ENCODE assay signal across 8 cellular contexts in genomic region chr12:22544038-22544979, GRCh38. TPM values are rescaled to one million over a fixed set of nuclear protein-coding genes. Genes with fewer than 3 reads are reported as not detected.
DNase-seq lines count a peak whose midpoint lies in the region; ATAC-seq, FAIRE-seq and TF ChIP-seq lines count a peak whose summit lies in the region.

TSS of gene C2CD5 (minus strand) at chr12:22544542. CDS start at chr12:22544150, 392 bp downstream.

- TF ChIP-seq CTCF in Calu3 (IDR thresholded peaks at IDR 0.05; ENCODE audit: unreplicated experiment) (peak; percentile 15), mesothelial cell of epicardium (IDR thresholded peaks at IDR 0.05; ENCODE audit: unreplicated experiment) (peak; percentile 20)

- H3K36me3 Mint-ChIP-seq in Calu3 (ENCODE audit: insufficient read depth, unreplicated experiment), result peaks cover 24% of the 10 kb centered on the region
- H3K36me3 Mint-ChIP-seq in mesothelial cell of epicardium, result peaks cover 4% of the 10 kb centered on the region

- BruUV-seq in Calu3 (replicated peaks; lab: Mats Ljungman, UMichigan), result TSS peak; percentile 79

- peaks cover 33% of the 10 kb centered on the region for H3K4me1 Mint-ChIP-seq in Calu3 (ENCODE audit: low read depth, unreplicated experiment)
- peaks cover 19% of the 10 kb centered on the region for H3K4me1 Mint-ChIP-seq in mesothelial cell of epicardium

- CTCF ChIA-PET in Calu3 (lab: Charles Lee), result interaction anchor here (0.7 to 1.7 kb wide), 5 partner anchors 15 to 86 kb away, joined by 3 to 8 read pairs (median 6); partner anchors contain the start of gene ETNK1

- DNase-seq in Calu3, result peak; percentile 96
- DNase-seq in HTR-8/SVneo (ENCODE audit: insufficient read length, low spot score), result peak; percentile 99
- peak; percentile 96 for DNase-seq in NOMO-1 treated with DMSO at 0.1 percent for 48 hours (lab: John Stamatoyannopoulos, UW; ENCODE audit: unreplicated experiment)
- peak; percentile 93 for DNase-seq in activated CD8-positive, alpha-beta memory T cell treated with anti-CD3 and anti-CD28 coated beads, Interleukin-2, amount 50 U/mL, for 24 hours (ENCODE audit: extremely low read depth)
- peak; percentile 88 to 96 for DNase-seq in mesothelial cell of epicardium (ENCODE audit: low spot score in 2 of 2, unreplicated experiment in 2 of 2)
- DNase-seq in stimulated activated CD8-positive, alpha-beta memory T cell treated with anti-CD3 and anti-CD28 coated beads, Interleukin-15, amount 100 ng/mL, for 48 hours (ENCODE audit: low read depth in 2 of 2), result peak; percentile 87 to 91

- FAIRE-seq in HTR-8/SVneo (lab: Jason Lieb, UNC) (peak; percentile 99), endometrium (lab: Jason Lieb, UNC) (peak; percentile 92)

- H3K27ac Mint-ChIP-seq in Calu3 (ENCODE audit: unreplicated experiment) (peak within 1 kb of the TSS; percentile 95), mesothelial cell of epicardium (peak within 1 kb of the TSS; percentile 96)

- peaks cover 8% of the 10 kb centered on the region for H3K9me3 Mint-ChIP-seq in Calu3 (ENCODE audit: low read depth, unreplicated experiment)
- H3K9me3 Mint-ChIP-seq in mesothelial cell of epicardium, result no peaks in the 10 kb centered on the region

- ATAC-seq in GM21367 (IDR thresholded peaks at IDR 0.05; ENCODE audit: unreplicated experiment), result peak; percentile 75

- H3K27me3 Mint-ChIP-seq in Calu3 (ENCODE audit: unreplicated experiment) (no peaks in the 10 kb centered on the region), mesothelial cell of epicardium (ENCODE audit: low read depth) (no peaks in the 10 kb centered on the region)

- intact Hi-C loops in Calu3 (cut with micrococcal nuclease; ENCODE audit: unreplicated experiment), result loop anchor here (1.0 to 5.0 kb wide), 2 partner anchors 38 to 85 kb away; no protein-coding TSS in a partner anchor

- H3K4me3 Mint-ChIP-seq in Calu3 (ENCODE audit: low read depth, unreplicated experiment) (peak within 1 kb of the TSS; percentile 93), mesothelial cell of epicardium (peak within 1 kb of the TSS; percentile 90)

RNA-seq across cellular contexts. Expression of gene C2CD5, which starts in this region (rescaled TPM):
- total RNA-seq in Calu3 (2022), result 28.8 and 29.5 TPM in 2 replicates
- 44.9 to 48.4 TPM (median 46.0 TPM) in 3 replicates for total RNA-seq in mesothelial cell of epicardium

Comparison
In these comparisons a context has a peak if more than half of its experiments do, and no peak if none do; other contexts are left out.
1. Peak in every context shown above with its lines: DNase-seq and ATAC-seq.